ENCODE assay signal across 8 cellular contexts in genomic region chr21:14864211-14865021, GRCh38.
DNase-seq lines count a peak whose midpoint lies in the region; ATAC-seq and TF ChIP-seq lines count a peak whose summit lies in the region.

No MANE protein-coding gene starts in this region.

- ATAC-seq in GM18858 (IDR thresholded peaks at IDR 0.05; ENCODE audit: unreplicated experiment) (peak; percentile 69), HG03095 (IDR thresholded peaks at IDR 0.05; ENCODE audit: unreplicated experiment) (peak; percentile 81), HG03135 (IDR thresholded peaks at IDR 0.05; ENCODE audit: unreplicated experiment) (no peak)
- ATAC-seq in activated naive CD8-positive, alpha-beta T cell treated with anti-CD3 and anti-CD28 coated beads, Interleukin-2, amount 50 U/mL, for 24 hours = peak; percentile 65

- DNase-seq in AG10803 (ENCODE audit: low read depth) (peak; percentile 69), NOMO-1 (lab: John Stamatoyannopoulos, UW; ENCODE audit: unreplicated experiment in 2 of 2) (peak; percentile 33 to 38), left ventricle myocardium inferior (peak; percentile 64), renal cortical epithelial cell (ENCODE audit: low read depth) (peak; percentile 92)
- DNase-seq in activated naive CD8-positive, alpha-beta T cell treated with anti-CD3 and anti-CD28 coated beads, Interleukin-2, amount 50 U/mL, for 24 hours = peak; percentile 58

- no peaks in the 10 kb centered on the region for H3K9me3 Mint-ChIP-seq in activated naive CD8-positive, alpha-beta T cell treated with anti-CD3 and anti-CD28 coated beads, Interleukin-2, amount 50 U/mL, for 24 hours

- no peaks in the 10 kb centered on the region for H3K27me3 ChIP-seq in left ventricle myocardium inferior (ENCODE audit: low read depth)

- H3K9me3 ChIP-seq in left ventricle myocardium inferior (replicated peaks) = no peaks in the 10 kb centered on the region

- H3K4me3 Mint-ChIP-seq in activated naive CD8-positive, alpha-beta T cell treated with anti-CD3 and anti-CD28 coated beads, Interleukin-2, amount 50 U/mL, for 24 hours = no peak overlapping the region

- H3K36me3 ChIP-seq in left ventricle myocardium inferior = no peaks in the 10 kb centered on the region

- intact Hi-C loops in left ventricle myocardium inferior (cut with micrococcal nuclease) = loop anchor here (2.0 kb wide), 1 partner anchor 620 kb away; no protein-coding TSS in a partner anchor

- no peak overlapping the region for H3K27ac Mint-ChIP-seq in activated naive CD8-positive, alpha-beta T cell treated with anti-CD3 and anti-CD28 coated beads, Interleukin-2, amount 50 U/mL, for 24 hours

- H3K27ac ChIP-seq in left ventricle myocardium inferior (replicated peaks) = no peak overlapping the region

- H3K4me1 Mint-ChIP-seq in activated naive CD8-positive, alpha-beta T cell treated with anti-CD3 and anti-CD28 coated beads, Interleukin-2, amount 50 U/mL, for 24 hours = peaks cover 12% of the 10 kb centered on the region

- no peaks in the 10 kb centered on the region for H3K36me3 Mint-ChIP-seq in activated naive CD8-positive, alpha-beta T cell treated with anti-CD3 and anti-CD28 coated beads, Interleukin-2, amount 50 U/mL, for 24 hours (ENCODE audit: low read depth)

- no peak overlapping the region for H3K4me3 ChIP-seq in AG10803 (ENCODE audit: low read length)
- H3K4me3 ChIP-seq in left ventricle myocardium inferior = no peak overlapping the region

- H3K27me3 Mint-ChIP-seq in activated naive CD8-positive, alpha-beta T cell treated with anti-CD3 and anti-CD28 coated beads, Interleukin-2, amount 50 U/mL, for 24 hours = peaks cover 2% of the 10 kb centered on the region

- peaks cover 12% of the 10 kb centered on the region for H3K4me1 ChIP-seq in left ventricle myocardium inferior

- TF ChIP-seq CTCF in AG10803 (conservative IDR thresholded peaks at IDR 0.05; ENCODE audit: low read length) (peak; percentile 68), left ventricle myocardium inferior (IDR thresholded peaks at IDR 0.05; ENCODE audit: borderline replicate concordance) (peak; percentile 75)

Comparison
In these comparisons a context has a peak if more than half of its experiments do, and no peak if none do; other contexts are left out.
1. DNase-seq: peak in every context shown above with its lines; median percentile 92 in renal cortical epithelial cell; 69 in AG10803; 64 in left ventricle myocardium inferior; 58 in activated naive CD8-positive, alpha-beta T cell treated with anti-CD3 and anti-CD28 coated beads, Interleukin-2, amount 50 U/mL, for 24 hours; 36 in NOMO-1.